10 cellular contexts compared by ENCODE assay signal in genomic region chr4:123096038-123096437, GRCh38.
DNase-seq lines count a peak whose midpoint lies in the region; ATAC-seq, FAIRE-seq and TF ChIP-seq lines count a peak whose summit lies in the region.
"Had no signal": no experiment of that assay in that cellular context is flagged by ENCODE, and none has a peak within 500 bp of the region (broad histone marks: within the 10 kb centered on the region; RNA-seq: fewer than 3 reads in every experiment).

No MANE protein-coding gene starts in this region.

- H3K9me3 ChIP-seq in WERI-Rb-1 (ENCODE audit: severe bottlenecking) = no peaks in the 10 kb centered on the region

- TF ChIP-seq CTCF in D721Med (IDR thresholded peaks at IDR 0.05; ENCODE audit: insufficient read depth, missing control alignments) = no peak
- peak; percentile 80 for TF ChIP-seq CTCF in WERI-Rb-1 (IDR thresholded peaks at IDR 0.05; ENCODE audit: low read depth, low read length)

- no peak overlapping the region for H3K27ac ChIP-seq in WERI-Rb-1
- H3K27ac ChIP-seq: KMS-11 had no signal

- H3K4me3 ChIP-seq in WERI-Rb-1 (ENCODE audit: low read depth, low read length) = no peak overlapping the region

- DNase-seq in D721Med (ENCODE audit: insufficient read length, low spot score) = no peak
- peak; percentile 3 for DNase-seq in M059J (ENCODE audit: low read depth)
- no peak for DNase-seq in WERI-Rb-1
- DNase-seq in kidney glomerular epithelial cell (lab: John Stamatoyannopoulos, UW) = peak; percentile 2
- DNase-seq in stimulated activated naive CD4-positive, alpha-beta T cell (lab: John Stamatoyannopoulos, UW) = no peak
- DNase-seq in cortex of kidney (lab: John Stamatoyannopoulos, UW) = no peak
- DNase-seq in LoVo (ENCODE audit: low spot score) = no peak
- no peak for DNase-seq in left cardiac atrium
- DNase-seq: right cardiac atrium had no signal

- FAIRE-seq in D721Med (lab: Jason Lieb, UNC) = peak; percentile 96

- no peaks in the 10 kb centered on the region for H3K27me3 ChIP-seq in WERI-Rb-1 (ENCODE audit: insufficient read depth, low read depth, severe bottlenecking)

- H3K36me3 ChIP-seq in WERI-Rb-1 = peaks cover 3% of the 10 kb centered on the region

- intact Hi-C loops in left cardiac atrium (cut with DNase I) = no loop called here

- no peak for ATAC-seq in left cardiac atrium
- ATAC-seq: right cardiac atrium had no signal

Comparison
In these comparisons a context has a peak if more than half of its experiments do, and no peak if none do; other contexts are left out.
1. DNase-seq: peak in M059J (single experiment) and kidney glomerular epithelial cell (single experiment); none in D721Med (single experiment), WERI-Rb-1 (single experiment), stimulated activated naive CD4-positive, alpha-beta T cell (0 of 6), cortex of kidney (single experiment), LoVo (single experiment) and left cardiac atrium (single experiment).